12 cellular contexts compared by ENCODE assay signal in the genomic region with DNA sequence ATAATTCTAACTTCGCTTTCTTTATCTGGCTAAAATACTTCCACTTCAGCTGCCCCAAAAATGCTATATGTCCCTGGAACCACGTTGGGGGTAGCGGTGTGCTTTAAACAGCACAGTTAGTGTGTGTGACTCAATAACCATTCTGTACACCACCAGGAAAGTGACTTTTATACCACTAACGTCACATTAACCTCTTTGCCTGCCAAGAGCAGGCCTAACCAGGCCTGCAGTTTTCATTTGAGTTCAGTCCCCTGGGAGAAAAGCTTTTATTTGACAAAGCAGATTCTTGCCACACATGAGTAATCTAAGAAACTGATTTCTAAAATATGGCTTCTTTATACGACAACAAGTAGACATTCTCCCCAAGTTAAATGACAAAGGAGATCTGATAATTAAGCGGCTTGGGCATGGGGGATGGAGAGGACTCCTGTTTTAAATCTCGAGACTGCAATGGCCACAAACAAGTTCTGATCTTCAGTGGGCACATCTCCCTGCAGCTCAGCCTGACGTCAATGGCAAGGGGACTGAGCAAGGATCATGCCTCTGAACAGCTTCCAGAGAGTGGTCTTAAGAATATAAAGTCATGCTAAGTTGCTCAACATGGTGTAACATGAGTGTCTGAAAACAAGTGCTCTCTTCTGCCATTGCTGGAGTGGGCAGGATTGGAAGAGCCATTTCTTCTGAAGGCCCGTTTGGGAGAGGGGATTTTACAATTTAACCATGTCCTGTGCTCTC.
DNase-seq lines count a peak whose midpoint lies in the region; ATAC-seq and TF ChIP-seq lines count a peak whose summit lies in the region.
"Had no signal": no experiment of that assay in that cellular context is flagged by ENCODE, and none has a peak within 500 bp of the region (broad histone marks: within the 10 kb centered on the region; RNA-seq: fewer than 3 reads in every experiment).

No MANE protein-coding gene starts in this region.

- H4K20me1 ChIP-seq in GM23248 (ENCODE audit: insufficient read depth): no peaks in the 10 kb centered on the region

- H3K4me3 ChIP-seq in GM23248 (no peak overlapping the region), body of pancreas (no peak overlapping the region), right atrium auricular region (no peak overlapping the region)
- H3K4me3 ChIP-seq: mucosa of descending colon had no signal

- no peak overlapping the region for H2AFZ ChIP-seq in GM23248

- peaks cover 96% of the 10 kb centered on the region for H3K79me2 ChIP-seq in GM23248 (ENCODE audit: insufficient read depth)

- H3K27ac ChIP-seq in GM23248 (peak overlapping the region; percentile 28), body of pancreas (peak overlapping the region in 1 of 4 donors; percentile 44), right atrium auricular region (peak overlapping the region; percentile 61 to 63)

- no peak for TF ChIP-seq POLR2A in body of pancreas (IDR thresholded peaks at IDR 0.05)

- ATAC-seq in body of pancreas (peak; percentile 53), GM19467 (IDR thresholded peaks at IDR 0.05; ENCODE audit: unreplicated experiment) (no peak)
- ATAC-seq: mucosa of descending colon had no signal

- WGBS in GM23248 (ENCODE audit: low coverage in 1 of 2, low lambda C conversion rate in 2 of 2, missing lambda C conversion rate in 2 of 2), 2 experiments: 57% methylated on average over 9 of the region's 9 CpGs
- 56 to 63% methylated on average over 9 of the region's 9 CpGs for WGBS in body of pancreas, 2 donors

- no peaks in the 10 kb centered on the region for H3K9me2 ChIP-seq in GM23248 (ENCODE audit: insufficient read depth)

- in situ Hi-C loops in GM23248 (cut with MboI): no loop called here

- H3K27me3 ChIP-seq in GM23248 (replicated peaks; ENCODE audit: insufficient read depth) (no peaks in the 10 kb centered on the region), body of pancreas (no peaks in the 10 kb centered on the region), right atrium auricular region (no peaks in the 10 kb centered on the region)

- peaks cover 4% of the 10 kb centered on the region; the same call in 1 of the 2 replicates for H3F3A ChIP-seq in GM23248 (ENCODE audit: insufficient read depth)

- H3K36me3 ChIP-seq in GM23248 (ENCODE audit: low read depth) (no peaks in the 10 kb centered on the region), body of pancreas (replicated peaks in 1 of 2; ENCODE audit: insufficient read depth in 1 of 2, low read depth in 2 of 2) (no peaks in the 10 kb centered on the region), right atrium auricular region (no peaks in the 10 kb centered on the region)

- TF ChIP-seq CTCF in body of pancreas (IDR thresholded peaks at IDR 0.05) (no peak), right atrium auricular region (IDR thresholded peaks at IDR 0.05) (no peak)

- no peak overlapping the region for H3K4me2 ChIP-seq in GM23248 (ENCODE audit: unreplicated experiment)

- H3K4me1 ChIP-seq in GM23248 (ENCODE audit: insufficient read depth): peaks cover 12% of the 10 kb centered on the region
- H3K4me1 ChIP-seq in body of pancreas: no peaks in the 10 kb centered on the region
- H3K4me1 ChIP-seq in right atrium auricular region: peaks cover 0 to 16% of the 10 kb centered on the region in 2 donors

- H3K9ac ChIP-seq in GM23248: 0 out of 2 replicates have a peak overlapping the region, but pooled peaks have one; percentile 6

- intact Hi-C loops in body of pancreas (cut with DNase I): no loop called here

- DNase-seq in GM23248 (peak; percentile 85), body of pancreas (peak in 1 of 4 donors; percentile 13), right atrium auricular region (ENCODE audit: low spot score) (peak; percentile 64), stromal cell of bone marrow (ENCODE audit: low read depth) (peak; percentile 88), epidermal melanocyte (ENCODE audit: insufficient read length, low spot score) (no peak), NCI-H774 (lab: John Stamatoyannopoulos, UW) (no peak), RPMI8226 (no peak)
- DNase-seq: activated naive CD4-positive, alpha-beta T cell treated with anti-CD3 and anti-CD28 coated beads, Interleukin-2, amount 10 ng/mL, durations not matched to agents 7 days and 5 days; mucosa of descending colon; NCI-H1092 treated with DMSO at 0.1 percent for 48 hours; stimulated activated CD8-positive, alpha-beta memory T cell treated with anti-CD3 and anti-CD28 coated beads, Interleukin-4, amount 100 ng/mL, for 48 hours had no signal

- no peaks in the 10 kb centered on the region for H3K9me3 ChIP-seq in GM23248 (ENCODE audit: low read depth)
- H3K9me3 ChIP-seq in body of pancreas: no peaks in the 10 kb centered on the region
- no peaks in the 10 kb centered on the region for H3K9me3 ChIP-seq in right atrium auricular region
- H3K9me3 ChIP-seq: mucosa of descending colon had no signal

Comparison
In these comparisons a context has a peak if more than half of its experiments do, and no peak if none do; other contexts are left out.
1. DNase-seq: peak in GM23248 (single experiment), right atrium auricular region (single experiment) and stromal cell of bone marrow (single experiment); none in epidermal melanocyte (single experiment), NCI-H774 (single experiment) and RPMI8226 (single experiment).